ENCODE assay signal across 17 cellular contexts in genomic region chr19:10803252-10803651, GRCh38. TPM values are rescaled to one million over a fixed set of nuclear protein-coding genes. Genes with fewer than 3 reads are reported as not detected.
"Had no signal": no experiment of that assay in that cellular context is flagged by ENCODE, and none has a peak within 500 bp of the region (broad histone marks: within the 10 kb centered on the region; RNA-seq: fewer than 3 reads in every experiment).

No MANE protein-coding gene starts in this region.

- H3K27me3 ChIP-seq: adrenal gland, foreskin keratinocyte, hepatocyte, spleen, tibial nerve had no signal

- DNase-seq: activated CD4-positive, alpha-beta T cell treated with anti-CD3 and anti-CD28 coated beads for 1 hour; activated naive CD4-positive, alpha-beta T cell treated with anti-CD3 and anti-CD28 coated beads for 36 hours; adrenal gland; foreskin keratinocyte; left cardiac atrium; mesendoderm; naive thymus-derived CD8-positive, alpha-beta T cell; occipital lobe; retina; spleen; stimulated activated CD4-positive, alpha-beta T cell treated with anti-CD3 and anti-CD28 coated beads, Interleukin-4, amount 100 ng/mL, for 4 hours; stimulated activated naive CD4-positive, alpha-beta T cell treated with Interleukin-2 at 50 U/mL for 16 hours; T-helper 2 cell; WERI-Rb-1 had no signal

- H3K4me3 ChIP-seq: adrenal gland, hepatocyte, spleen, tibial nerve had no signal

- ATAC-seq: foreskin keratinocyte; naive thymus-derived CD8-positive, alpha-beta T cell had no signal

- H3K9me3 ChIP-seq: adrenal gland, spleen, tibial nerve had no signal

- H3K27ac Mint-ChIP-seq: activated naive CD4-positive, alpha-beta T cell treated with anti-CD3 and anti-CD28 coated beads for 36 hours had no signal

- H3K4me1 ChIP-seq: foreskin keratinocyte, tibial nerve had no signal

- H3K27me3 Mint-ChIP-seq: naive thymus-derived CD8-positive, alpha-beta T cell had no signal

- H3K4me3 Mint-ChIP-seq: activated naive CD4-positive, alpha-beta T cell treated with anti-CD3 and anti-CD28 coated beads for 36 hours had no signal

- H3K9me3 Mint-ChIP-seq: activated naive CD4-positive, alpha-beta T cell treated with anti-CD3 and anti-CD28 coated beads for 36 hours; naive thymus-derived CD8-positive, alpha-beta T cell had no signal

- H3K27ac ChIP-seq: adrenal gland, foreskin keratinocyte, hepatocyte, tibial nerve, WERI-Rb-1 had no signal

RNA-seq across cellular contexts. Expression of gene C19orf38, which starts 45.0 kb away (rescaled TPM):
- total RNA-seq: epithelial cell of proximal tubule, foreskin keratinocyte had no signal
